ENCODE assay signal across 10 cellular contexts in genomic region chr17:75774988-75775668, GRCh38. TPM values are rescaled to one million over a fixed set of nuclear protein-coding genes. Genes with fewer than 3 reads are reported as not detected.
DNase-seq lines count a peak whose midpoint lies in the region; ATAC-seq, FAIRE-seq and TF ChIP-seq lines count a peak whose summit lies in the region.
"Had no signal": no experiment of that assay in that cellular context is flagged by ENCODE, and none has a peak within 500 bp of the region (broad histone marks: within the 10 kb centered on the region; RNA-seq: fewer than 3 reads in every experiment).

No MANE protein-coding gene starts in this region.

- no peak overlapping the region for H3K9ac ChIP-seq in GM12878 (ENCODE audit: control insufficient read depth, insufficient read depth, low read length)

- no peak for DNase-seq in CD4-positive, alpha-beta T cell
- DNase-seq in GM12878 (ENCODE audit: low read depth, low spot score) (no peak), myocyte (ENCODE audit: low read depth) (peak; percentile 45), NCI-H2196 (lab: John Stamatoyannopoulos, UW; ENCODE audit: unreplicated experiment) (no peak), cerebellum (ENCODE audit: low spot score) (no peak)
- no peak for DNase-seq in stimulated activated CD4-positive, alpha-beta T cell treated with anti-CD3 and anti-CD28 coated beads, Interleukin-4, amount 100 ng/mL, for 24 hours
- no peak for DNase-seq in stimulated activated CD4-positive, alpha-beta T cell treated with anti-CD3 and anti-CD28 coated beads, Interleukin-12 subunit alpha, Interleukin-12 subunit beta, amount 100 ng/mL, for 4 hours

- H3K4me1 Mint-ChIP-seq in CD4-positive, alpha-beta T cell (ENCODE audit: low read depth), result peaks cover 46% of the 10 kb centered on the region

- H3K36me3 Mint-ChIP-seq in CD4-positive, alpha-beta T cell (ENCODE audit: low read depth), result peaks cover 54% of the 10 kb centered on the region

- H3K4me3 ChIP-seq in HEK293 (ENCODE audit: low read depth, low read length), result no peak overlapping the region
- H3K4me3 ChIP-seq in GM12878, result no peak overlapping the region

- no peaks in the 10 kb centered on the region for H3K9me3 ChIP-seq in CD4-positive, alpha-beta T cell (ENCODE audit: control insufficient read depth, low read length)
- H3K9me3 ChIP-seq in HEK293 (ENCODE audit: control insufficient read depth, insufficient read depth, low read depth, low read length) (no peaks in the 10 kb centered on the region), GM12878 (replicated peaks; ENCODE audit: control insufficient read depth, insufficient read depth, low read length) (no peaks in the 10 kb centered on the region)

- no peak for FAIRE-seq in GM12878 (lab: Jason Lieb, UNC)
- FAIRE-seq: frontal cortex, GM18507 had no signal

- in situ Hi-C loops in GM12878 (cut with MboI), result no loop called here

- H3K79me2 ChIP-seq in GM12878 (ENCODE audit: control insufficient read depth, insufficient read depth, low read length), result peaks cover 30% of the 10 kb centered on the region

- H2AFZ ChIP-seq in GM12878 (ENCODE audit: control insufficient read depth, low read depth, low read length), result no peak overlapping the region

- POLR2A ChIA-PET in CD4-positive, alpha-beta T cell (lab: Charles Lee), result interaction anchor here (0.8 to 8.7 kb wide), 15 partner anchors 10 to 363 kb away, joined by 3 to 246 read pairs (median 9); partner anchors contain the start of genes GALK1, LLGL2, TRIM65 and UNC13D
- POLR2A ChIA-PET in HEK293 (lab: Yijun Ruan, JAX) (interaction anchor here (0.9 to 8.1 kb wide), 6 partner anchors 10 to 80 kb away, joined by 3 to 234 read pairs (median 10); partner anchors contain the start of genes GALK1, UNK and WBP2), GM12878 (lab: Charles Lee) (interaction anchor here (1.2 to 5.3 kb wide), 6 partner anchors 8 to 73 kb away, joined by 3 to 40 read pairs (median 13); partner anchors contain the start of genes GALK1 and UNC13D)

- H3K27me3 ChIP-seq in CD4-positive, alpha-beta T cell (ENCODE audit: control insufficient read depth, insufficient read depth, low read length), result no peaks in the 10 kb centered on the region
- no peaks in the 10 kb centered on the region for H3K27me3 ChIP-seq in GM12878 (replicated peaks in 1 of 2; ENCODE audit: control insufficient read depth in 2 of 2, insufficient read depth in 2 of 2, low read length in 1 of 2)

- peak overlapping the region; percentile 97 for H3K4me3 Mint-ChIP-seq in CD4-positive, alpha-beta T cell

- H4K20me1 ChIP-seq in GM12878 (ENCODE audit: control insufficient read depth, insufficient read depth), result peaks cover 10% of the 10 kb centered on the region

- H3K4me2 ChIP-seq in GM12878 (ENCODE audit: control insufficient read depth, insufficient read depth), result no peak overlapping the region

- peak; percentile 74 for TF ChIP-seq POLR2A in GM12878 (IDR thresholded peaks at IDR 0.05; ENCODE audit: low read depth, low read length)

- no peak for TF ChIP-seq CTCF in CD4-positive, alpha-beta T cell (IDR thresholded peaks at IDR 0.05)
- TF ChIP-seq CTCF in HEK293 (tag by site-specific recombination; IDR thresholded peaks at IDR 0.05) (no peak), GM12878 (IDR thresholded peaks at IDR 0.05 in 2 of 3, conservative IDR thresholded peaks at IDR 0.05 in 1 of 3; ENCODE audit: control insufficient read depth in 2 of 3, extremely low read depth in 1 of 3, insufficient read depth in 1 of 3, low read depth in 3 of 3, low read length in 3 of 3) (no peak)

- no peaks in the 10 kb centered on the region for H3K9me3 Mint-ChIP-seq in CD4-positive, alpha-beta T cell

- H3K27me3 Mint-ChIP-seq in CD4-positive, alpha-beta T cell, result peaks cover 5% of the 10 kb centered on the region

- H3K4me1 ChIP-seq in HEK293 (ENCODE audit: control insufficient read depth, insufficient read depth, low read length) (peaks cover 8% of the 10 kb centered on the region; the same call in 1 of the 2 replicates), GM12878 (ENCODE audit: control insufficient read depth, insufficient read depth, low read length) (no peaks in the 10 kb centered on the region; the same call in 1 of the 2 replicates)

- peak overlapping the region; percentile 72 for H3K27ac Mint-ChIP-seq in CD4-positive, alpha-beta T cell

- SMC1A ChIA-PET in GM12878 (lab: Charles Lee; ENCODE audit: uncharacterized antibody, unreplicated experiment), result interaction anchor here (0.6 to 1.8 kb wide), 2 partner anchors 10 to 108 kb away, joined by 3 to 11 read pairs; partner anchors contain the start of genes GALK1 and RECQL5

- ATAC-seq in CD4-positive, alpha-beta T cell (ENCODE audit: poor library complexity), result no peak
- no peak for ATAC-seq in GM12878

- CTCF ChIA-PET in CD4-positive, alpha-beta T cell (lab: Charles Lee), result interaction anchor here (1.2 to 3.5 kb wide), 4 partner anchors 8 to 72 kb away, joined by 3 to 16 read pairs (median 5); partner anchors contain the start of gene GALK1
- CTCF ChIA-PET in HEK293 (lab: Yijun Ruan, JAX), result interaction anchor here (0.6 to 9.4 kb wide), 6 partner anchors 8 to 494 kb away, joined by 3 to 73 read pairs (median 8); partner anchors contain the start of gene GALK1
- CTCF ChIA-PET in GM12878 (lab: Yijun Ruan, JAX), result interaction anchor here (1.0 to 5.4 kb wide), 4 partner anchors 10 to 86 kb away, joined by 4 to 32 read pairs (median 16); partner anchors contain the start of gene GALK1

- TF ChIP-seq EP300 in GM12878 (IDR thresholded peaks at IDR 0.05; ENCODE audit: borderline replicate concordance in 1 of 2, control insufficient read depth in 1 of 2, low read depth in 2 of 2, low read length in 2 of 2), result no peak

- RAD21 ChIA-PET in GM12878 (lab: Charles Lee; ENCODE audit: unreplicated experiment), result interaction anchor here (1.4 to 2.1 kb wide), 2 partner anchors 13 to 22 kb away, joined by 4 to 9 read pairs; no protein-coding TSS in a partner anchor

- no TSS peak for BruUV-seq in GM12878 (replicated peaks; lab: Mats Ljungman, UMichigan)

- intact Hi-C loops in CD4-positive, alpha-beta T cell (cut with DNase I, micrococcal nuclease), result loop anchor here in 1 of 2 experiments (5.0 kb wide), 1 partner anchor 72 kb away; no protein-coding TSS in a partner anchor
- intact Hi-C loops in GM12878 (cut with micrococcal nuclease; ENCODE audit: unreplicated experiment), result loop anchor here (5.0 kb wide), 1 partner anchor 122 kb away; the partner anchor contains the start of gene TRIM65

- H3K36me3 ChIP-seq in HEK293 (ENCODE audit: control insufficient read depth in 2 of 2, insufficient read depth in 1 of 2, low read length in 2 of 2), result peaks cover 0 to 49% of the 10 kb centered on the region in 2 experiments; a peak in 2 of 3 replicates
- H3K36me3 ChIP-seq in GM12878 (ENCODE audit: control insufficient read depth in 2 of 2, insufficient read depth in 2 of 2, low read length in 1 of 2), result peaks cover 0 to 18% of the 10 kb centered on the region in 2 experiments

- 60% methylated on average over 6 of the region's 6 CpGs for WGBS in GM12878 (ENCODE audit: insufficient coverage, insufficient replicate concordance, low lambda C conversion rate, missing lambda C conversion rate)

- no peak overlapping the region for H3K27ac ChIP-seq in CD4-positive, alpha-beta T cell (ENCODE audit: low read depth, low read length)
- no peak overlapping the region for H3K27ac ChIP-seq in HEK293 (ENCODE audit: extremely low read depth, low read depth, low read length)
- H3K27ac ChIP-seq in GM12878 (ENCODE audit: control insufficient read depth, insufficient read depth), result no peak overlapping the region

- no peak for TF ChIP-seq RAD21 in GM12878 (IDR thresholded peaks at IDR 0.05; ENCODE audit: insufficient read depth, low read depth, low read length)

RNA-seq across cellular contexts. Expression of gene UNK, which starts 9.5 kb away (rescaled TPM):
- total RNA-seq in CD4-positive, alpha-beta T cell, result 10 to 100 TPM; 33.7 to 36.1 TPM
- total RNA-seq in GM12878 (2013; cell fraction: nucleolus; rRNA removed), result 197 and 212 TPM in 2 replicates
- total RNA-seq in GM12878 (2014; rRNA removed) (26.7 and 32.6 TPM in 2 replicates), GM12878 (2014; rRNA removed; fragmentation: Illumina TruSeq; extraction: Trizol) (23.8 and 25.9 TPM in 2 replicates), GM12878 (2021) (32.2 and 34.5 TPM in 2 replicates), myocyte (12.7 and 23.6 TPM in 2 replicates), cerebellum (72.0 TPM)
- polyA plus RNA-seq in GM12878 (2011; ENCODE audit: low read depth), result 6.2 TPM
- polyA plus RNA-seq in GM12878 (2011; rRNA removed) (30.8 and 33.2 TPM in 2 replicates), GM12878 (2014; fragmentation: Illumina TruSeq; extraction: Trizol) (25.2 and 26.9 TPM in 2 replicates), GM12878 (2014; fragmentation: Nextera tagmentation; extraction: Ambion mirVana) (10 to 100 TPM in 1 of 2 experiments, 1 to 10 TPM in 1; 8.9 to 11.9 TPM), GM12878 (2014; rRNA removed) (29.7 and 31.1 TPM in 2 replicates), GM12878 (2016; fragmentation: Nextera tagmentation; extraction: Ambion mirVana) (10 to 100 TPM; 27.6 to 27.8 TPM)
- 17.2 and 20.1 TPM in 2 replicates for polyA plus RNA-seq in GM12878 (2011; cell fraction: cytosol; rRNA removed)
- 36.8 and 48.3 TPM in 2 replicates for polyA plus RNA-seq in GM12878 (2011; cell fraction: nucleus; rRNA removed)
- 18.8 and 20.3 TPM in 2 replicates for polyA plus RNA-seq in GM12878 (2012)
- polyA minus RNA-seq in GM12878 (2011; rRNA and poly(A)+ RNA removed), result 48.5 and 52.4 TPM in 2 replicates
- polyA minus RNA-seq in GM12878 (2011; cell fraction: cytosol; rRNA and poly(A)+ RNA removed), result 11.5 and 12.8 TPM in 2 replicates
- polyA minus RNA-seq in GM12878 (2011; cell fraction: nucleus; rRNA and poly(A)+ RNA removed), result 41.1 and 51.5 TPM in 2 replicates
- 17.6 TPM for polyA plus RNA-seq in myocyte (2012)

RNA-seq across cellular contexts. Expression of gene GALK1, which starts 10.1 kb away (rescaled TPM):
- 1 to 10 TPM; 5.9 to 6.0 TPM for total RNA-seq in CD4-positive, alpha-beta T cell
- 12.0 and 15.1 TPM in 2 replicates for total RNA-seq in GM12878 (2013; cell fraction: nucleolus; rRNA removed)
- total RNA-seq in GM12878 (2014; rRNA removed), result 32.6 and 43.2 TPM in 2 replicates
- total RNA-seq in GM12878 (2014; rRNA removed; fragmentation: Illumina TruSeq; extraction: Trizol), result 8.7 and 9.2 TPM in 2 replicates
- 38.5 and 41.1 TPM in 2 replicates for total RNA-seq in GM12878 (2021)
- 8.1 TPM for polyA plus RNA-seq in GM12878 (2011; ENCODE audit: low read depth)
- 4.0 and 8.4 TPM in 2 replicates for polyA plus RNA-seq in GM12878 (2011; rRNA removed)
- 15.1 and 25.3 TPM in 2 replicates for polyA plus RNA-seq in GM12878 (2011; cell fraction: cytosol; rRNA removed)
- polyA plus RNA-seq in GM12878 (2011; cell fraction: nucleus; rRNA removed), result 30.2 and 35.7 TPM in 2 replicates
- polyA plus RNA-seq in GM12878 (2012), result 18.6 and 22.4 TPM in 2 replicates
- polyA plus RNA-seq in GM12878 (2014; fragmentation: Illumina TruSeq; extraction: Trizol), result 0.25 and 3.6 TPM in 2 replicates
- polyA plus RNA-seq in GM12878 (2014; fragmentation: Nextera tagmentation; extraction: Ambion mirVana), result 1 to 10 TPM in 1 of 2 experiments, under 1 TPM in 1; 0.21 to 5.9 TPM
- 34.2 and 40.8 TPM in 2 replicates for polyA plus RNA-seq in GM12878 (2014; rRNA removed)
- 10 to 100 TPM; 38.1 to 43.8 TPM for polyA plus RNA-seq in GM12878 (2016; fragmentation: Nextera tagmentation; extraction: Ambion mirVana)
- polyA minus RNA-seq in GM12878 (2011; rRNA and poly(A)+ RNA removed), result 5.0 and 16.4 TPM in 2 replicates
- 9.8 and 15.2 TPM in 2 replicates for polyA minus RNA-seq in GM12878 (2011; cell fraction: cytosol; rRNA and poly(A)+ RNA removed)
- 9.7 TPM in 2 replicates for polyA minus RNA-seq in GM12878 (2011; cell fraction: nucleus; rRNA and poly(A)+ RNA removed)
- total RNA-seq in myocyte, result 18.5 and 24.0 TPM in 2 replicates
- polyA plus RNA-seq in myocyte (2012), result 35.6 TPM
- total RNA-seq in cerebellum, result 6.8 TPM

RNA-seq across cellular contexts. Expression of gene ITGB4, which starts 53.9 kb away (rescaled TPM):
- 1 to 10 TPM in 1 of 2 experiments, under 1 TPM in 1; 0.81 to 1.3 TPM for total RNA-seq in CD4-positive, alpha-beta T cell
- 0.46 and 0.61 TPM in 2 replicates for total RNA-seq in GM12878 (2013; cell fraction: nucleolus; rRNA removed)
- total RNA-seq in GM12878 (2014; rRNA removed) (0.05 and 0.06 TPM in 2 replicates), GM12878 (2014; rRNA removed; fragmentation: Illumina TruSeq; extraction: Trizol) (0.18 and 0.28 TPM in 2 replicates), GM12878 (2021) (1.6 and 1.9 TPM in 2 replicates), myocyte (0.13 TPM in 1 of 2 replicates, not detected in the other), cerebellum (2.1 TPM)
- polyA plus RNA-seq in GM12878 (2011; ENCODE audit: low read depth), result 0.33 TPM
- polyA plus RNA-seq in GM12878 (2011; rRNA removed) (0.20 and 0.39 TPM in 2 replicates), GM12878 (2014; fragmentation: Illumina TruSeq; extraction: Trizol) (0.10 TPM in 1 of 2 replicates, not detected in the other), GM12878 (2014; fragmentation: Nextera tagmentation; extraction: Ambion mirVana) (not detected), GM12878 (2014; rRNA removed) (0.35 and 0.44 TPM in 2 replicates), GM12878 (2016; fragmentation: Nextera tagmentation; extraction: Ambion mirVana) (under 1 TPM; 0.20 to 0.45 TPM)
- 0.24 and 0.27 TPM in 2 replicates for polyA plus RNA-seq in GM12878 (2011; cell fraction: cytosol; rRNA removed)
- polyA plus RNA-seq in GM12878 (2011; cell fraction: nucleus; rRNA removed), result 0.64 and 1.1 TPM in 2 replicates
- 1.3 TPM in 2 replicates for polyA plus RNA-seq in GM12878 (2012)
- 0.51 and 2.0 TPM in 2 replicates for polyA minus RNA-seq in GM12878 (2011; rRNA and poly(A)+ RNA removed)
- polyA minus RNA-seq in GM12878 (2011; cell fraction: cytosol; rRNA and poly(A)+ RNA removed), result 1.9 and 2.4 TPM in 2 replicates
- 1.8 and 2.7 TPM in 2 replicates for polyA minus RNA-seq in GM12878 (2011; cell fraction: nucleus; rRNA and poly(A)+ RNA removed)
- polyA plus RNA-seq in myocyte (2012), result 1.5 TPM
